8 cellular contexts compared by ENCODE assay signal in genomic region chr14:76267322-76268012, GRCh38.
DNase-seq lines count a peak whose midpoint lies in the region; ATAC-seq and TF ChIP-seq lines count a peak whose summit lies in the region.

No MANE protein-coding gene starts in this region.

- no peak overlapping the region for H3K27ac Mint-ChIP-seq in stimulated activated naive B cell treated with anti-CD40 and anti-IgM and Interleukin-4, amounts not matched to agents 10 μg/mL and 1 μg/mL and 100 μg/mL, for 72 hours

- H2AK9ac ChIP-seq in IMR-90 (replicated peaks; ENCODE audit: low read depth, low read length, poor library complexity), result no peak overlapping the region

- H2AFZ ChIP-seq in IMR-90 (replicated peaks; ENCODE audit: low read length, poor library complexity), result peak overlapping the region; percentile 87

- WGBS in IMR-90 (ENCODE audit: extremely low coverage in 2 of 2, insufficient read length in 1 of 2), 2 experiments, result no CpG with 5 or more reads among the region's 24 CpGs

- ATAC-seq in IMR-90 (ENCODE audit: low read depth), result peak; percentile 92
- ATAC-seq in left lung, result peak; percentile 90
- ATAC-seq in stimulated activated naive B cell treated with anti-CD40 and anti-IgM and Interleukin-4, amounts not matched to agents 10 μg/mL and 1 μg/mL and 100 μg/mL, for 72 hours (replicated peaks), result peak; percentile 75 to 79
- ATAC-seq in GM18517 (IDR thresholded peaks at IDR 0.05; ENCODE audit: unreplicated experiment), result no peak
- no peak for ATAC-seq in GM21528 (IDR thresholded peaks at IDR 0.05; ENCODE audit: low FRiP score, unreplicated experiment)

- dilution Hi-C loops in IMR-90 (cut with HindIII; ENCODE audit: low sequenced_read_pairs, unreplicated experiment), result no loop called here

- BruUV-seq in IMR-90 (replicated peaks; lab: Mats Ljungman, UMichigan), result no TSS peak

- H3K56ac ChIP-seq in IMR-90 (ENCODE audit: extremely low read depth, insufficient read depth, low read length), result no peak overlapping the region

- POLR2A ChIA-PET in IMR-90 (lab: Charles Lee; ENCODE audit: unreplicated experiment), result no interaction called here

- in situ Hi-C loops in IMR-90 (cut with MboI; ENCODE audit: low sequenced_read_pairs) (no loop called here), HAP-1 (cut with MboI; ENCODE audit: low sequenced_read_pairs) (no loop called here)

- H3K9ac ChIP-seq in IMR-90 (ENCODE audit: low read depth, low read length), result peak overlapping the region; percentile 66

- TF ChIP-seq RAD21 in IMR-90 (IDR thresholded peaks at IDR 0.05; ENCODE audit: low read length), result no peak

- H2BK5ac ChIP-seq in IMR-90 (ENCODE audit: low read depth, low read length, poor library complexity, severe bottlenecking), result no peak overlapping the region

- H3K4me3 Mint-ChIP-seq in stimulated activated naive B cell treated with anti-CD40 and anti-IgM and Interleukin-4, amounts not matched to agents 10 μg/mL and 1 μg/mL and 100 μg/mL, for 72 hours, result peak overlapping the region in 1 of 2 donors; percentile 46

- 0 out of 2 replicates have a peak overlapping the region, but pooled peaks have one; percentile 27 for H3K14ac ChIP-seq in IMR-90 (replicated peaks; ENCODE audit: low read depth, low read length)

- no peak overlapping the region for H4K91ac ChIP-seq in IMR-90 (ENCODE audit: insufficient read depth, low read depth, low read length)

- H3K36me3 ChIP-seq in IMR-90 (ENCODE audit: control insufficient read depth, insufficient read depth, low read length) (no peaks in the 10 kb centered on the region), left lung (no peaks in the 10 kb centered on the region), HAP-1 (replicated peaks) (no peaks in the 10 kb centered on the region)

- no peaks in the 10 kb centered on the region for H3K4me1 ChIP-seq in IMR-90 (ENCODE audit: control insufficient read depth, insufficient read depth, low read length)
- H3K4me1 ChIP-seq in left lung, result no peaks in the 10 kb centered on the region
- no peaks in the 10 kb centered on the region for H3K4me1 ChIP-seq in HAP-1

- no peak for TF ChIP-seq POLR2A in IMR-90 (IDR thresholded peaks at IDR 0.05; ENCODE audit: low read depth, low read length)

- no peak overlapping the region for H2AK5ac ChIP-seq in IMR-90 (ENCODE audit: low read depth, low read length)

- H3K36me3 Mint-ChIP-seq in stimulated activated naive B cell treated with anti-CD40 and anti-IgM and Interleukin-4, amounts not matched to agents 10 μg/mL and 1 μg/mL and 100 μg/mL, for 72 hours, result peaks cover 10 to 30% of the 10 kb centered on the region in 2 donors

- peaks cover 28 to 39% of the 10 kb centered on the region in 2 donors for H3K27me3 Mint-ChIP-seq in stimulated activated naive B cell treated with anti-CD40 and anti-IgM and Interleukin-4, amounts not matched to agents 10 μg/mL and 1 μg/mL and 100 μg/mL, for 72 hours

- no peak overlapping the region for H3K23ac ChIP-seq in IMR-90 (ENCODE audit: low read depth, low read length)

- H2BK20ac ChIP-seq in IMR-90 (ENCODE audit: low read depth, low read length), result no peak overlapping the region

- peak overlapping the region; percentile 73 for H3K4me2 ChIP-seq in IMR-90 (ENCODE audit: low read depth, low read length)

- H3K18ac ChIP-seq in IMR-90 (ENCODE audit: low read depth, low read length), result no peak overlapping the region; the same call in 1 of the 2 replicates

- H4K20me1 ChIP-seq in IMR-90 (ENCODE audit: insufficient read depth, low read length), result no peaks in the 10 kb centered on the region

- H4K8ac ChIP-seq in IMR-90 (ENCODE audit: low read depth in 2 of 2, low read length in 2 of 2), result peak overlapping the region in 1 of 2 experiments; percentile 80; a peak in 2 of 4 replicates

- H2BK120ac ChIP-seq in IMR-90 (ENCODE audit: low read depth, low read length), result no peak overlapping the region

- no peaks in the 10 kb centered on the region for H3K9me3 Mint-ChIP-seq in stimulated activated naive B cell treated with anti-CD40 and anti-IgM and Interleukin-4, amounts not matched to agents 10 μg/mL and 1 μg/mL and 100 μg/mL, for 72 hours

- no peaks in the 10 kb centered on the region for H3K9me1 ChIP-seq in IMR-90 (ENCODE audit: insufficient read depth, low read length)

- H2BK15ac ChIP-seq in IMR-90 (ENCODE audit: low read depth, low read length), result no peak overlapping the region

- H3K27ac ChIP-seq in IMR-90 (ENCODE audit: insufficient read depth, low read length) (no peak overlapping the region), coronary artery (no peak overlapping the region), left lung (peak overlapping the region in 1 of 2 donors; percentile 15)

- H3K79me1 ChIP-seq in IMR-90 (ENCODE audit: low read depth in 1 of 2, low read length in 2 of 2), result no peaks in the 10 kb centered on the region

- DNase-seq in COLO668 (lab: John Stamatoyannopoulos, UW; ENCODE audit: unreplicated experiment), result peak; percentile 18
- peak; percentile 21 for DNase-seq in IMR-90
- no peak for DNase-seq in coronary artery (ENCODE audit: low spot score)
- peak; percentile 64 to 85 for DNase-seq in left lung
- DNase-seq in stimulated activated naive B cell treated with anti-CD40 and anti-IgM and Interleukin-4, amounts not matched to agents 10 μg/mL and 1 μg/mL and 100 μg/mL, for 72 hours, result peak; percentile 2
- no peak for DNase-seq in HAP-1 (ENCODE audit: low spot score in 2 of 2)

- H3K4me3 ChIP-seq in IMR-90 (ENCODE audit: insufficient read depth, low read depth, low read length) (peak overlapping the region; percentile 39), coronary artery (peak overlapping the region; percentile 62), left lung (peak overlapping the region; percentile 32 to 37), HAP-1 (no peak overlapping the region)

- CTCF ChIA-PET in IMR-90 (lab: Yijun Ruan, JAX), result interaction anchor here (0.5 to 0.6 kb wide), 3 partner anchors 8 to 187 kb away, joined by 3 to 4 read pairs (median 3); no protein-coding TSS in a partner anchor

- peaks cover 0 to 4% of the 10 kb centered on the region in 2 donors for H3K4me1 Mint-ChIP-seq in stimulated activated naive B cell treated with anti-CD40 and anti-IgM and Interleukin-4, amounts not matched to agents 10 μg/mL and 1 μg/mL and 100 μg/mL, for 72 hours

- no peak overlapping the region for H3K4ac ChIP-seq in IMR-90 (ENCODE audit: low read depth, low read length)

- TF ChIP-seq CTCF in IMR-90 (conservative IDR thresholded peaks at IDR 0.05; ENCODE audit: low read depth, low read length) (no peak), coronary artery (IDR thresholded peaks at IDR 0.05) (no peak), left lung (IDR thresholded peaks at IDR 0.05) (no peak)

- H3K9me3 ChIP-seq in IMR-90 (ENCODE audit: control insufficient read depth, insufficient read depth, low read length), result no peaks in the 10 kb centered on the region
- H3K9me3 ChIP-seq in left lung, result no peaks in the 10 kb centered on the region
- no peaks in the 10 kb centered on the region for H3K9me3 ChIP-seq in HAP-1

- intact Hi-C loops in IMR-90 (cut with micrococcal nuclease) (no loop called here), left lung (cut with DNase I) (no loop called here)

- peak overlapping the region; percentile 31; the same call in 1 of the 2 replicates for H4K5ac ChIP-seq in IMR-90 (ENCODE audit: low read depth, low read length)

- H3K27me3 ChIP-seq in IMR-90 (ENCODE audit: control insufficient read depth, insufficient read depth, low read length), result no peaks in the 10 kb centered on the region; the same call in 1 of the 2 replicates
- peaks cover 0 to 31% of the 10 kb centered on the region in 2 donors for H3K27me3 ChIP-seq in left lung
- no peaks in the 10 kb centered on the region for H3K27me3 ChIP-seq in HAP-1 (ENCODE audit: low read depth)

TF ChIP-seq in IMR-90, 13 proteins besides CTCF, POLR2A, EP300 and RAD21:
- TF ChIP-seq BHLHE40 (IDR thresholded peaks at IDR 0.05; ENCODE audit: low read depth, low read length), result no peak
- no peak for TF ChIP-seq RFX5 (IDR thresholded peaks at IDR 0.05; ENCODE audit: low read depth, low read length)
- TF ChIP-seq, protein P1, sequence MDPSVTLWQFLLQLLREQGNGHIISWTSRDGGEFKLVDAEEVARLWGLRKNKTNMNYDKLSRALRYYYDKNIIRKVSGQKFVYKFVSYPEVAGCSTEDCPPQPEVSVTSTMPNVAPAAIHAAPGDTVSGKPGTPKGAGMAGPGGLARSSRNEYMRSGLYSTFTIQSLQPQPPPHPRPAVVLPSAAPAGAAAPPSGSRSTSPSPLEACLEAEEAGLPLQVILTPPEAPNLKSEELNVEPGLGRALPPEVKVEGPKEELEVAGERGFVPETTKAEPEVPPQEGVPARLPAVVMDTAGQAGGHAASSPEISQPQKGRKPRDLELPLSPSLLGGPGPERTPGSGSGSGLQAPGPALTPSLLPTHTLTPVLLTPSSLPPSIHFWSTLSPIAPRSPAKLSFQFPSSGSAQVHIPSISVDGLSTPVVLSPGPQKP (IDR thresholded peaks at IDR 0.05; ENCODE audit: borderline replicate concordance, low read depth, low read length), result no peak
- TF ChIP-seq, protein P2, sequence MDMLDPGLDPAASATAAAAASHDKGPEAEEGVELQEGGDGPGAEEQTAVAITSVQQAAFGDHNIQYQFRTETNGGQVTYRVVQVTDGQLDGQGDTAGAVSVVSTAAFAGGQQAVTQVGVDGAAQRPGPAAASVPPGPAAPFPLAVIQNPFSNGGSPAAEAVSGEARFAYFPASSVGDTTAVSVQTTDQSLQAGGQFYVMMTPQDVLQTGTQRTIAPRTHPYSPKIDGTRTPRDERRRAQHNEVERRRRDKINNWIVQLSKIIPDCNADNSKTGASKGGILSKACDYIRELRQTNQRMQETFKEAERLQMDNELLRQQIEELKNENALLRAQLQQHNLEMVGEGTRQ (IDR thresholded peaks at IDR 0.05; ENCODE audit: low read depth, low read length), result peak; percentile 88
- TF ChIP-seq MAZ (IDR thresholded peaks at IDR 0.05; ENCODE audit: borderline replicate concordance, low read depth, low read length), result no peak

Comparison
In these comparisons a context has a peak if more than half of its experiments do, and no peak if none do; other contexts are left out.
1. DNase-seq: peak in COLO668 (single experiment), IMR-90 (single experiment), left lung (2 of 2) and stimulated activated naive B cell treated with anti-CD40 and anti-IgM and Interleukin-4, amounts not matched to agents 10 μg/mL and 1 μg/mL and 100 μg/mL, for 72 hours (single experiment); none in coronary artery (single experiment) and HAP-1 (0 of 2).
2. ATAC-seq: peak in IMR-90 (single experiment), left lung (single experiment) and stimulated activated naive B cell treated with anti-CD40 and anti-IgM and Interleukin-4, amounts not matched to agents 10 μg/mL and 1 μg/mL and 100 μg/mL, for 72 hours (2 of 2); none in GM18517 (single experiment) and GM21528 (single experiment).